ENCODE assay signal across 11 cellular contexts in genomic region chr9:37144762-37145161, GRCh38. TPM values are rescaled to one million over a fixed set of nuclear protein-coding genes. Genes with fewer than 3 reads are reported as not detected.
DNase-seq lines count a peak whose midpoint lies in the region; ATAC-seq and TF ChIP-seq lines count a peak whose summit lies in the region.
"Had no signal": no experiment of that assay in that cellular context is flagged by ENCODE, and none has a peak within 500 bp of the region (broad histone marks: within the 10 kb centered on the region; RNA-seq: fewer than 3 reads in every experiment).

No MANE protein-coding gene starts in this region.

- peak overlapping the region in 9 of 11 experiments; percentile 33 to 86 (median 76); a peak in 18 of 22 replicates for H3K9ac ChIP-seq in BLaER1 treated with 17β-estradiol and CSF1 and Interleukin-3, amounts not matched to agents 10 nM and 100 nM

- TF ChIP-seq CTCF in choroid plexus epithelial cell (conservative IDR thresholded peaks at IDR 0.05; ENCODE audit: low read depth, low read length): no peak
- TF ChIP-seq CTCF in testis (IDR thresholded peaks at IDR 0.05): no peak

- peaks cover 0 to 28% (median 0%) of the 10 kb centered on the region in 11 experiments; a peak in 4 of 22 replicates for H3K27me3 ChIP-seq in BLaER1 treated with 17β-estradiol and CSF1 and Interleukin-3, amounts not matched to agents 10 nM and 100 nM
- no peaks in the 10 kb centered on the region for H3K27me3 ChIP-seq in testis
- H3K27me3 ChIP-seq: heart left ventricle had no signal

- peak overlapping the region in 10 of 11 experiments; percentile 27 to 92 (median 80); a peak in 18 of 22 replicates for H3K27ac ChIP-seq in BLaER1 treated with 17β-estradiol and CSF1 and Interleukin-3, amounts not matched to agents 10 nM and 100 nM
- H3K27ac ChIP-seq in testis: no peak overlapping the region
- H3K27ac ChIP-seq: heart left ventricle had no signal

- no peaks in the 10 kb centered on the region for H3K9me3 ChIP-seq in BLaER1 treated with 17β-estradiol and CSF1 and Interleukin-3, amounts not matched to agents 10 nM and 100 nM (replicated peaks in 1 of 11)
- no peaks in the 10 kb centered on the region for H3K9me3 ChIP-seq in testis
- H3K9me3 ChIP-seq: heart left ventricle had no signal

- ATAC-seq in GM19023 (IDR thresholded peaks at IDR 0.05; ENCODE audit: unreplicated experiment): peak; percentile 57
- peak; percentile 36 for ATAC-seq in HG03469 (IDR thresholded peaks at IDR 0.05; ENCODE audit: unreplicated experiment)
- no peak for ATAC-seq in Right ventricle myocardium inferior
- no peak for ATAC-seq in sciatic nerve
- ATAC-seq: heart left ventricle had no signal

- WGBS in testis, 2 donors: 57 to 60% methylated on average over 2 of the region's 2 CpGs

- peak overlapping the region in 8 of 10 experiments; percentile 0 to 82 (median 57); a peak in 14 of 20 replicates for H3K4me3 ChIP-seq in BLaER1 treated with 17β-estradiol and CSF1 and Interleukin-3, amounts not matched to agents 10 nM and 100 nM
- H3K4me3 ChIP-seq in choroid plexus epithelial cell (ENCODE audit: low read depth, low read length) (no peak overlapping the region), testis (no peak overlapping the region)
- H3K4me3 ChIP-seq: heart left ventricle had no signal

- H4K20me1 ChIP-seq in BLaER1 treated with 17β-estradiol and CSF1 and Interleukin-3, amounts not matched to agents 10 nM and 100 nM: peaks cover 0 to 99% (median 0%) of the 10 kb centered on the region in 11 experiments; a peak in 4 of 22 replicates

- peaks cover 0 to 39% (median 12%) of the 10 kb centered on the region in 11 experiments; a peak in 10 of 22 replicates for H3K36me3 ChIP-seq in BLaER1 treated with 17β-estradiol and CSF1 and Interleukin-3, amounts not matched to agents 10 nM and 100 nM
- H3K36me3 ChIP-seq in testis (ENCODE audit: low read depth, missing control alignments): no peaks in the 10 kb centered on the region

- DNase-seq in choroid plexus epithelial cell (ENCODE audit: low read depth) (peak; percentile 48), testis (no peak), Right ventricle myocardium inferior (ENCODE audit: missing footprints) (no peak), sciatic nerve (ENCODE audit: low spot score) (no peak), DMS53 treated with DMSO at 0.1 percent for 48 hours (lab: John Stamatoyannopoulos, UW; ENCODE audit: unreplicated experiment) (no peak)
- DNase-seq: activated gamma-delta T cell treated with Interleukin-2 at 50 U/mL for 16 hours, GF-D8, heart left ventricle had no signal

- intact Hi-C loops in testis (cut with DNase I; ENCODE audit: low total_unique reads) (no loop called here), Right ventricle myocardium inferior (cut with DNase I) (no loop called here), sciatic nerve (cut with DNase I) (no loop called here)

- H3K4me2 ChIP-seq in BLaER1 treated with 17β-estradiol and CSF1 and Interleukin-3, amounts not matched to agents 10 nM and 100 nM: peak overlapping the region; percentile 70 to 96 (median 84)

- H3K4me1 ChIP-seq in BLaER1 treated with 17β-estradiol and CSF1 and Interleukin-3, amounts not matched to agents 10 nM and 100 nM: peaks cover 8 to 98% (median 67%) of the 10 kb centered on the region in 10 experiments
- H3K4me1 ChIP-seq in testis: no peaks in the 10 kb centered on the region

- no peak for TF ChIP-seq POLR2A in testis (IDR thresholded peaks at IDR 0.05)

RNA-seq across cellular contexts. Expression of gene ZCCHC7, which starts 24.4 kb away (rescaled TPM):
- 10 to 100 TPM; 18.5 to 20.6 TPM for total RNA-seq in testis
- polyA plus RNA-seq in testis (ENCODE audit: insufficient read depth, low read depth, low replicate concordance): 14.4 TPM
- 7.6 TPM for total RNA-seq in Right ventricle myocardium inferior
- total RNA-seq in sciatic nerve: 34.2 TPM

Comparison
In these comparisons a context has a peak if more than half of its experiments do, and no peak if none do; other contexts are left out.
1. H3K27ac ChIP-seq: peak in BLaER1 treated with 17β-estradiol and CSF1 and Interleukin-3, amounts not matched to agents 10 nM and 100 nM (10 of 11); none in testis (0 of 2).
2. H3K4me3 ChIP-seq: peak in BLaER1 treated with 17β-estradiol and CSF1 and Interleukin-3, amounts not matched to agents 10 nM and 100 nM (8 of 10); none in choroid plexus epithelial cell (single experiment) and testis (0 of 2).
3. ATAC-seq: peak in GM19023 (single experiment) and HG03469 (single experiment); none in Right ventricle myocardium inferior (single experiment) and sciatic nerve (single experiment).